Comparison of ENCODE assay signal across 24 cellular contexts in the genomic region with DNA sequence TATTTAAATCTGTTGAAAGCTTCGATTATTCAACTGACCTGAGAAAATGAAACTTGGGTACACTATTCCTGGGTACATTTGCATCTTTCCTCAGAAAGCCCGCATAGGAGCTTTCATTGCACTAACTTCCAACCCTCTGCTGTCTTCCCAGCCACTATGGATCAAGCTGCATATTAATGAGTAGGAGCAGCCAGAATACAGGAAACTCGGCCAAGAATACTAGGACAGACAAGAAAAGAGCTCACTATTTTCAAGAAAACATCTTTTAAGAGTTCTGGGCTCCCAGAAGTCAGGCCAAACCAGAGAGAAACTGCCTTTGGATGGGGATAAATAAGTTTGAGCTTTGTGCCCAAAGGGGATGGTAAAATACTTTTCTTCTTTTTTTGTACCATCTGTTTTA.
"Had no signal": no experiment of that assay in that cellular context is flagged by ENCODE, and none has a peak within 500 bp of the region (broad histone marks: within the 10 kb centered on the region; RNA-seq: fewer than 3 reads in every experiment).

No MANE protein-coding gene starts in this region.

- H3K4me1 Mint-ChIP-seq: activated CD4-positive, alpha-beta T cell treated with anti-CD3 and anti-CD28 coated beads, Interleukin-2, amount 10 ng/mL, durations not matched to agents 24 days and 14 days; activated T-helper 17 cell treated with anti-CD3 and anti-CD28 coated beads, Interleukin-2, amount 50 U/mL, for 72 hours; central memory CD8-positive, alpha-beta T cell; memory B cell; natural killer cell; stimulated activated effector memory CD8-positive, alpha-beta T cell treated with anti-CD3 and anti-CD28 coated beads, Interleukin-12 subunit alpha, Interleukin-12 subunit beta, amount 100 ng/mL, for 72 hours; stimulated activated naive CD8-positive, alpha-beta T cell treated with anti-CD3 and anti-CD28 coated beads, Interleukin-15, amount 100 ng/mL, for 72 hours had no signal

- H3K9me3 Mint-ChIP-seq: activated CD4-positive, alpha-beta memory T cell treated with anti-CD3 and anti-CD28 coated beads for 36 hours; activated CD4-positive, alpha-beta T cell treated with anti-CD3 and anti-CD28 coated beads, Interleukin-2, amount 10 ng/mL, durations not matched to agents 24 days and 14 days; activated T-cell treated with anti-CD3 and anti-CD28 coated beads, Interleukin-2, amount 50 U/mL, for 4 hours; activated T-helper 17 cell treated with anti-CD3 and anti-CD28 coated beads, Interleukin-2, amount 50 U/mL, for 72 hours; central memory CD8-positive, alpha-beta T cell; memory B cell; natural killer cell; stimulated activated effector memory CD8-positive, alpha-beta T cell treated with anti-CD3 and anti-CD28 coated beads, Interleukin-12 subunit alpha, Interleukin-12 subunit beta, amount 100 ng/mL, for 72 hours; stimulated activated naive CD8-positive, alpha-beta T cell treated with anti-CD3 and anti-CD28 coated beads, Interleukin-15, amount 100 ng/mL, for 72 hours had no signal

- H3K27me3 Mint-ChIP-seq: progenitor cell of endocrine pancreas had no signal

- H3K36me3 Mint-ChIP-seq: activated CD4-positive, alpha-beta memory T cell treated with anti-CD3 and anti-CD28 coated beads for 36 hours; memory B cell; natural killer cell; stimulated activated effector memory CD8-positive, alpha-beta T cell treated with anti-CD3 and anti-CD28 coated beads, Interleukin-12 subunit alpha, Interleukin-12 subunit beta, amount 100 ng/mL, for 72 hours had no signal

- H3K4me1 ChIP-seq: foreskin keratinocyte, heart right ventricle, upper lobe of left lung had no signal

- H3K4me3 ChIP-seq: esophagus muscularis mucosa, heart right ventricle, skin epidermis, upper lobe of left lung had no signal

- H3K36me3 ChIP-seq: esophagus muscularis mucosa, heart right ventricle, upper lobe of left lung had no signal

- H3K27me3 ChIP-seq: esophagus muscularis mucosa, foreskin keratinocyte, heart right ventricle, upper lobe of left lung had no signal

- H3K27ac ChIP-seq: esophagus muscularis mucosa, foreskin keratinocyte, heart right ventricle, skin epidermis, upper lobe of left lung had no signal

- H3K9me3 ChIP-seq: esophagus muscularis mucosa, upper lobe of left lung had no signal

- H3K27ac Mint-ChIP-seq: activated CD4-positive, alpha-beta memory T cell treated with anti-CD3 and anti-CD28 coated beads for 36 hours; activated CD4-positive, alpha-beta T cell treated with anti-CD3 and anti-CD28 coated beads, Interleukin-2, amount 10 ng/mL, durations not matched to agents 24 days and 14 days; activated T-helper 17 cell treated with anti-CD3 and anti-CD28 coated beads, Interleukin-2, amount 50 U/mL, for 72 hours; memory B cell; natural killer cell; progenitor cell of endocrine pancreas; stimulated activated effector memory CD8-positive, alpha-beta T cell treated with anti-CD3 and anti-CD28 coated beads, Interleukin-12 subunit alpha, Interleukin-12 subunit beta, amount 100 ng/mL, for 72 hours; stimulated activated naive CD8-positive, alpha-beta T cell treated with anti-CD3 and anti-CD28 coated beads, Interleukin-15, amount 100 ng/mL, for 72 hours had no signal

- H3K4me3 Mint-ChIP-seq: activated CD4-positive, alpha-beta memory T cell treated with anti-CD3 and anti-CD28 coated beads for 36 hours; activated CD4-positive, alpha-beta T cell treated with anti-CD3 and anti-CD28 coated beads, Interleukin-2, amount 10 ng/mL, durations not matched to agents 24 days and 14 days; activated T-cell treated with anti-CD3 and anti-CD28 coated beads, Interleukin-2, amount 50 U/mL, for 4 hours; activated T-helper 17 cell treated with anti-CD3 and anti-CD28 coated beads, Interleukin-2, amount 50 U/mL, for 72 hours; central memory CD8-positive, alpha-beta T cell; memory B cell; natural killer cell; stimulated activated effector memory CD8-positive, alpha-beta T cell treated with anti-CD3 and anti-CD28 coated beads, Interleukin-12 subunit alpha, Interleukin-12 subunit beta, amount 100 ng/mL, for 72 hours; stimulated activated naive CD8-positive, alpha-beta T cell treated with anti-CD3 and anti-CD28 coated beads, Interleukin-15, amount 100 ng/mL, for 72 hours had no signal

- DNase-seq: activated CD4-positive, alpha-beta memory T cell treated with anti-CD3 and anti-CD28 coated beads for 36 hours; activated CD4-positive, alpha-beta T cell treated with anti-CD3 and anti-CD28 coated beads, Interleukin-2, amount 10 ng/mL, durations not matched to agents 24 days and 14 days; activated CD4-positive, CD25-positive, alpha-beta regulatory T cell treated with anti-CD3 and anti-CD28 coated beads, Interleukin-2, amount 50 U/mL, for 72 hours; activated gamma-delta T cell treated with Interleukin-2 at 50 U/mL for 16 hours; activated naive CD4-positive, alpha-beta T cell treated with anti-CD3 and anti-CD28 coated beads, Interleukin-2, amount 50 U/mL, for 16 hours; activated T-cell treated with anti-CD3 and anti-CD28 coated beads, Interleukin-2, amount 50 U/mL, for 4 hours; amniotic stem cell; dermis blood vessel endothelial cell; effector CD4-positive, alpha-beta T cell; foreskin keratinocyte; heart right ventricle; natural killer cell; retina; stimulated activated CD4-positive, alpha-beta T cell treated with anti-CD3 and anti-CD28 coated beads, Interleukin-4, amount 100 ng/mL, for 24 hours; stimulated activated naive CD8-positive, alpha-beta T cell treated with anti-CD3 and anti-CD28 coated beads, Interleukin-15, amount 100 ng/mL, for 72 hours; T-helper 2 cell; upper lobe of left lung had no signal
